Comparison of ENCODE assay signal across 7 cellular contexts in the genomic region with DNA sequence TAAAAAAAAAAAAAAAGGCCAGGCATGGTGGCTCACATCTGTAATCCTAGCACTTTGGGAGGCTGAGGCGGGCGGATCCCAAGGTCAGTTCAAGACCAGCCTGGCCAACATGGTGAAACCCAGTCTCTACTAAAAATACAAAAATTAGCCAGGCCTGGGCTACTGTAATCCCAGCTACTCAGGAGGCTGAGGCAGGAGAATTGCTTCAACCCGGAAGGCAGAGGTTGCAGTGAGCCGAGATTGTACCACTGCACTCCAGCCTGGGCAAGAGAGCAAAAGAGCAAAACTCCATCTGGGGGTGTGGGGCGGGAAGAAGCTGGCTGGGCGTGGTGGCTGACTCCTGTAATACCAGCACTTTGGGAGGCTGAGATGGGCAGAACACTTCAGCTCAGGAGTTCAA. TPM values are rescaled to one million over a fixed set of nuclear protein-coding genes. Genes with fewer than 3 reads are reported as not detected.
"Had no signal": no experiment of that assay in that cellular context is flagged by ENCODE, and none has a peak within 500 bp of the region (broad histone marks: within the 10 kb centered on the region; RNA-seq: fewer than 3 reads in every experiment).

No MANE protein-coding gene starts in this region.

RNA-seq across cellular contexts. Expression of a gene that starts 11.6 kb away (rescaled TPM):
- total RNA-seq: T-helper 17 cell had no signal

RNA-seq across cellular contexts. Expression of a gene that starts 29.2 kb away (rescaled TPM):
- total RNA-seq: activated B cell treated with CpG ODN at 0.5 μM for 24 hours; activated CD8-positive, alpha-beta T cell treated with anti-CD3 and anti-CD28 coated beads for 36 hours; activated T-cell treated with anti-CD3 and anti-CD28 coated beads, Interleukin-2, amount 50 U/mL, for 4 hours; activated T-helper 17 cell treated with anti-CD3 and anti-CD28 coated beads, Interleukin-2, amount 50 U/mL, for 72 hours; dermis blood vessel endothelial cell; foreskin keratinocyte; T-helper 17 cell had no signal
- polyA plus RNA-seq: foreskin keratinocyte had no signal
